Comparison of ENCODE assay signal across 8 cellular contexts in genomic region chr3:113783463-113783862, GRCh38. TPM values are rescaled to one million over a fixed set of nuclear protein-coding genes. Genes with fewer than 3 reads are reported as not detected.
DNase-seq lines count a peak whose midpoint lies in the region; ATAC-seq, FAIRE-seq and TF ChIP-seq lines count a peak whose summit lies in the region.
"Had no signal": no experiment of that assay in that cellular context is flagged by ENCODE, and none has a peak within 500 bp of the region (broad histone marks: within the 10 kb centered on the region; RNA-seq: fewer than 3 reads in every experiment).

No MANE protein-coding gene starts in this region.

- no peaks in the 10 kb centered on the region for H3K4me1 ChIP-seq in K562 (replicated peaks in 1 of 2; ENCODE audit: control insufficient read depth in 2 of 2, insufficient read depth in 2 of 2, low read length in 2 of 2)

- peaks cover 32% of the 10 kb centered on the region; the same call in 1 of the 3 replicates for H3K36me3 ChIP-seq in K562 (ENCODE audit: control insufficient read depth, insufficient read depth, low read length)

- FAIRE-seq in K562 (lab: Jason Lieb, UNC) = peak; percentile 19

- no peak overlapping the region for H3K4me2 ChIP-seq in K562 (ENCODE audit: insufficient read depth, low read length)

- TF ChIP-seq CTCF in K562 (IDR thresholded peaks at IDR 0.05 in 2 of 3, conservative IDR thresholded peaks at IDR 0.05 in 1 of 3; ENCODE audit: insufficient read depth in 2 of 3, low read depth in 1 of 3, low read length in 3 of 3) (no peak), retinal pigment epithelial cell (conservative IDR thresholded peaks at IDR 0.05; ENCODE audit: low read depth, low read length) (no peak)

- in situ Hi-C loops in K562 (cut with MboI) = no loop called here

- H3K79me2 ChIP-seq in K562 (ENCODE audit: control insufficient read depth, insufficient read depth, low read length) = no peaks in the 10 kb centered on the region

- H4K20me1 ChIP-seq in K562 (replicated peaks; ENCODE audit: control insufficient read depth, insufficient read depth, low read length) = no peaks in the 10 kb centered on the region

- H3K9ac ChIP-seq in K562 (ENCODE audit: insufficient read depth in 1 of 2, low read depth in 2 of 2, low read length in 2 of 2) = no peak overlapping the region

- H2AFZ ChIP-seq in K562 (ENCODE audit: low read depth, low read length) = no peak overlapping the region

- POLR2A ChIA-PET in K562 (lab: Yijun Ruan, JAX) = interaction anchor here (0.6 to 1.2 kb wide), 3 partner anchors 9 to 20 kb away, joined by 3 read pairs; no protein-coding TSS in a partner anchor

- H3K4me3 ChIP-seq in K562 (no peak overlapping the region), retinal pigment epithelial cell (ENCODE audit: low read length) (no peak overlapping the region)

- TF ChIP-seq EP300 in K562 (IDR thresholded peaks at IDR 0.05; ENCODE audit: low read length) = no peak

- no peaks in the 10 kb centered on the region for H3K27me3 ChIP-seq in K562 (ENCODE audit: control insufficient read depth in 2 of 2, insufficient read depth in 2 of 2, low read length in 2 of 2)

- intact Hi-C loops in K562 (cut with micrococcal nuclease) = no loop called here

- DNase-seq in K562 (ENCODE audit: extremely low read depth in 1 of 4, low spot score in 3 of 4) (peak in 2 of 4 experiments; percentile 2 to 6), retinal pigment epithelial cell (ENCODE audit: low read depth) (peak; percentile 88), NK-92 (lab: John Stamatoyannopoulos, UW; ENCODE audit: unreplicated experiment) (no peak)

- no peaks in the 10 kb centered on the region for H3K9me3 ChIP-seq in K562 (replicated peaks; ENCODE audit: control insufficient read depth, insufficient read depth, low read depth, low read length)

- CTCF ChIA-PET in K562 (lab: Yijun Ruan, JAX; ENCODE audit: low intra/inter-chr PET ratio) = no interaction called here

- no TSS peak for BruUV-seq in K562 (replicated peaks; lab: Mats Ljungman, UMichigan)

- no peak for TF ChIP-seq POLR2A in K562 (conservative IDR thresholded peaks at IDR 0.05)

- peak overlapping the region; percentile 23; the same call in 1 of the 3 replicates for H3K27ac ChIP-seq in K562 (ENCODE audit: extremely low read depth, low read depth, low read length)
- H3K27ac ChIP-seq: VCaP had no signal

- ATAC-seq in GM18907 (IDR thresholded peaks at IDR 0.05; ENCODE audit: unreplicated experiment) = peak; percentile 67
- ATAC-seq in HG03521 (IDR thresholded peaks at IDR 0.05; ENCODE audit: unreplicated experiment) = peak; percentile 61
- no peak for ATAC-seq in K562
- ATAC-seq in GM21390 (IDR thresholded peaks at IDR 0.05; ENCODE audit: unreplicated experiment) = no peak
- ATAC-seq in GM21528 (IDR thresholded peaks at IDR 0.05; ENCODE audit: low FRiP score, unreplicated experiment) = no peak

- H3K9me1 ChIP-seq in K562 (ENCODE audit: control insufficient read depth, insufficient read depth, low read length) = no peaks in the 10 kb centered on the region

- TF ChIP-seq RAD21 in K562 (CRISPR knock-in tag; conservative IDR thresholded peaks at IDR 0.05 in 1 of 2, IDR thresholded peaks at IDR 0.05 in 1 of 2) = no peak

TF ChIP-seq in K562, 482 proteins besides CTCF, POLR2A, EP300 and RAD21 (continues in another document):
- TF ChIP-seq SMARCA5 (IDR thresholded peaks at IDR 0.05) = no peak
- peak; percentile 70; the same call in 1 of the 2 replicates for TF ChIP-seq ATF7 (IDR thresholded peaks at IDR 0.05)
- no peak for TF ChIP-seq ZNF121 (CRISPR knock-in tag; conservative IDR thresholded peaks at IDR 0.05)
- peak; percentile 89 for TF ChIP-seq FOXJ2 (tag; IDR thresholded peaks at IDR 0.05)
- TF ChIP-seq MAFG (tag; conservative IDR thresholded peaks at IDR 0.05) = peak; percentile 30; the same call in 1 of the 2 replicates
- TF ChIP-seq C11orf30 (IDR thresholded peaks at IDR 0.05; ENCODE audit: low read depth) = peak; percentile 50; the same call in 1 of the 2 replicates
- no peak for TF ChIP-seq CHCHD3 (CRISPR knock-in tag; IDR thresholded peaks at IDR 0.05)
- TF ChIP-seq HDAC8 (tag; IDR thresholded peaks at IDR 0.05) = no peak
- no peak for TF ChIP-seq CEBPG (CRISPR knock-in tag; IDR thresholded peaks at IDR 0.05)
- peak in 1 of 2 experiments; percentile 78; a peak in 2 of 4 replicates for TF ChIP-seq CEBPG (tag; conservative IDR thresholded peaks at IDR 0.05 in 1 of 2, IDR thresholded peaks at IDR 0.05 in 1 of 2)
- peak; percentile 60 for TF ChIP-seq RFX1 (IDR thresholded peaks at IDR 0.05)
- peak; percentile 40; the same call in 1 of the 2 replicates for TF ChIP-seq TFE3 (CRISPR knock-in tag; IDR thresholded peaks at IDR 0.05)
- peak; percentile 74 for TF ChIP-seq NFE2 (IDR thresholded peaks at IDR 0.05; ENCODE audit: low read depth)
- TF ChIP-seq MEF2A (IDR thresholded peaks at IDR 0.05; ENCODE audit: control insufficient read depth, low read depth, low read length) = peak; percentile 53; the same call in 1 of the 2 replicates

RNA-seq across cellular contexts. Expression of gene ATP6V1A, which starts 36.6 kb away (rescaled TPM):
- total RNA-seq in K562 (2011; cell fraction: chromatin; rRNA removed; ENCODE audit: low replicate concordance) = 12.3 and 25.3 TPM in 2 replicates
- total RNA-seq in K562 (2011; cell fraction: nucleolus; rRNA removed) = 6.3 and 7.0 TPM in 2 replicates
- 14.1 and 21.8 TPM in 2 replicates for total RNA-seq in K562 (2011; cell fraction: nucleoplasm; rRNA removed)
- 29.7 and 33.3 TPM in 2 replicates for total RNA-seq in K562 (2014; rRNA removed)
- 54.9 and 59.5 TPM in 2 replicates for total RNA-seq in K562 (2014; rRNA removed; fragmentation: Illumina TruSeq; extraction: Trizol)
- 41.7 and 44.8 TPM in 2 replicates for total RNA-seq in K562 (2015; rRNA removed; fragmentation: Illumina TruSeq; extraction: Trizol)
- 57.1 and 60.7 TPM in 2 replicates for total RNA-seq in K562 (2021)
- 38.4 and 55.4 TPM in 2 replicates for polyA plus RNA-seq in K562 (2011; rRNA removed)
- polyA plus RNA-seq in K562 (2011; cell fraction: cytosol; rRNA removed) = 11.2 and 19.0 TPM in 2 replicates
- 6.4 and 10.0 TPM in 2 replicates for polyA plus RNA-seq in K562 (2011; cell fraction: nucleus; rRNA removed)
- 13.1 and 19.0 TPM in 2 replicates for polyA plus RNA-seq in K562 (2012)
- 30.6 and 35.3 TPM in 2 replicates for polyA plus RNA-seq in K562 (2014; fragmentation: Illumina TruSeq; extraction: Trizol)
- polyA plus RNA-seq in K562 (2014; fragmentation: Nextera tagmentation; extraction: Ambion mirVana) = 10 to 100 TPM; 29.7 to 39.9 TPM
- 23.6 and 28.2 TPM in 2 replicates for polyA plus RNA-seq in K562 (2014; rRNA removed)
- polyA minus RNA-seq in K562 (2011; rRNA and poly(A)+ RNA removed) = 107 and 113 TPM in 2 replicates
- 24.8 and 36.2 TPM in 2 replicates for polyA minus RNA-seq in K562 (2011; cell fraction: cytosol; rRNA and poly(A)+ RNA removed)
- 4.8 and 10.3 TPM in 2 replicates for polyA minus RNA-seq in K562 (2011; cell fraction: nucleus; rRNA and poly(A)+ RNA removed)

RNA-seq across cellular contexts. Expression of gene NAA50, which starts 37.4 kb away (rescaled TPM):
- 8.5 and 23.5 TPM in 2 replicates for total RNA-seq in K562 (2011; cell fraction: chromatin; rRNA removed; ENCODE audit: low replicate concordance)
- total RNA-seq in K562 (2011; cell fraction: nucleolus; rRNA removed) = 3.6 and 4.8 TPM in 2 replicates
- 9.6 and 23.1 TPM in 2 replicates for total RNA-seq in K562 (2011; cell fraction: nucleoplasm; rRNA removed)
- total RNA-seq in K562 (2014; rRNA removed) (301 and 342 TPM in 2 replicates), K562 (2014; rRNA removed; fragmentation: Illumina TruSeq; extraction: Trizol) (112 and 137 TPM in 2 replicates), K562 (2015; rRNA removed; fragmentation: Illumina TruSeq; extraction: Trizol) (97.2 and 99.8 TPM in 2 replicates), K562 (2021) (144 and 147 TPM in 2 replicates)
- polyA plus RNA-seq in K562 (2011; rRNA removed) (60.4 and 81.8 TPM in 2 replicates), K562 (2014; fragmentation: Illumina TruSeq; extraction: Trizol) (142 and 144 TPM in 2 replicates), K562 (2014; fragmentation: Nextera tagmentation; extraction: Ambion mirVana) (10 to 100 TPM; 40.0 to 58.6 TPM), K562 (2014; rRNA removed) (112 and 120 TPM in 2 replicates)
- 31.6 and 68.5 TPM in 2 replicates for polyA plus RNA-seq in K562 (2011; cell fraction: cytosol; rRNA removed)
- 17.3 and 23.6 TPM in 2 replicates for polyA plus RNA-seq in K562 (2011; cell fraction: nucleus; rRNA removed)
- 69.4 and 132 TPM in 2 replicates for polyA plus RNA-seq in K562 (2012)
- 92.5 and 112 TPM in 2 replicates for polyA minus RNA-seq in K562 (2011; rRNA and poly(A)+ RNA removed)
- 39.0 and 60.6 TPM in 2 replicates for polyA minus RNA-seq in K562 (2011; cell fraction: cytosol; rRNA and poly(A)+ RNA removed)
- 15.3 and 15.8 TPM in 2 replicates for polyA minus RNA-seq in K562 (2011; cell fraction: nucleus; rRNA and poly(A)+ RNA removed)

RNA-seq across cellular contexts. Expression of gene GRAMD1C, which starts 55.1 kb away (rescaled TPM):
- not detected in 2 replicates for total RNA-seq in K562 (2011; cell fraction: chromatin; rRNA removed; ENCODE audit: low replicate concordance)
- not detected in 2 replicates for total RNA-seq in K562 (2011; cell fraction: nucleolus; rRNA removed)
- not detected in 2 replicates for total RNA-seq in K562 (2011; cell fraction: nucleoplasm; rRNA removed)
- not detected in 2 replicates for total RNA-seq in K562 (2014; rRNA removed)
- not detected in 2 replicates for total RNA-seq in K562 (2014; rRNA removed; fragmentation: Illumina TruSeq; extraction: Trizol)
- not detected in 2 replicates for total RNA-seq in K562 (2015; rRNA removed; fragmentation: Illumina TruSeq; extraction: Trizol)
- not detected in 2 replicates for total RNA-seq in K562 (2021)
- polyA plus RNA-seq in K562 (2011; rRNA removed) = not detected in 2 replicates
- polyA plus RNA-seq in K562 (2011; cell fraction: cytosol; rRNA removed) = not detected in 2 replicates
- polyA plus RNA-seq in K562 (2011; cell fraction: nucleus; rRNA removed) = not detected in 2 replicates
- not detected in 2 replicates for polyA plus RNA-seq in K562 (2012)
- polyA plus RNA-seq in K562 (2014; fragmentation: Illumina TruSeq; extraction: Trizol) = not detected in 2 replicates
- polyA plus RNA-seq in K562 (2014; fragmentation: Nextera tagmentation; extraction: Ambion mirVana) = not detected
- polyA plus RNA-seq in K562 (2014; rRNA removed) = 0.07 TPM in 1 of 2 replicates, not detected in the other
- not detected in 2 replicates for polyA minus RNA-seq in K562 (2011; rRNA and poly(A)+ RNA removed)
- polyA minus RNA-seq in K562 (2011; cell fraction: cytosol; rRNA and poly(A)+ RNA removed) = not detected in 2 replicates
- polyA minus RNA-seq in K562 (2011; cell fraction: nucleus; rRNA and poly(A)+ RNA removed) = not detected in 2 replicates

Comparison
In these comparisons a context has a peak if more than half of its experiments do, and no peak if none do; other contexts are left out.
1. ATAC-seq: peak in GM18907 (single experiment) and HG03521 (single experiment); none in K562 (single experiment), GM21390 (single experiment) and GM21528 (single experiment).